Comparison of ENCODE assay signal across 11 cellular contexts in genomic region chr22:17726561-17727243, GRCh38. TPM values are rescaled to one million over a fixed set of nuclear protein-coding genes. Genes with fewer than 3 reads are reported as not detected.
DNase-seq lines count a peak whose midpoint lies in the region; ATAC-seq and TF ChIP-seq lines count a peak whose summit lies in the region.
"Had no signal": no experiment of that assay in that cellular context is flagged by ENCODE, and none has a peak within 500 bp of the region (broad histone marks: within the 10 kb centered on the region; RNA-seq: fewer than 3 reads in every experiment).

No MANE protein-coding gene starts in this region.

- peaks cover 35% of the 10 kb centered on the region for H3K4me1 ChIP-seq in cardiac muscle cell (ENCODE audit: low read depth)
- peaks cover 4% of the 10 kb centered on the region for H3K4me1 ChIP-seq in A673 (ENCODE audit: insufficient read depth, low read length, poor library complexity, severe bottlenecking)
- H3K4me1 ChIP-seq: pancreas had no signal

- H3K4me3 ChIP-seq in cardiac muscle cell (no peak overlapping the region), A673 (ENCODE audit: low read depth, low read length, poor library complexity, severe bottlenecking) (no peak overlapping the region)
- H3K4me3 ChIP-seq: pancreas had no signal

- TF ChIP-seq CTCF in cardiac muscle cell (IDR thresholded peaks at IDR 0.05; ENCODE audit: low read depth, low read length) (no peak), A673 (conservative IDR thresholded peaks at IDR 0.05; ENCODE audit: low read depth, low read length) (no peak)

- no TSS peak for BruUV-seq in A673 (replicated peaks; lab: Mats Ljungman, UMichigan)

- POLR2A ChIA-PET in A673 (lab: Charles Lee; ENCODE audit: low non-redundant PET), result no interaction called here

- no peak overlapping the region for H3K4me3 Mint-ChIP-seq in activated naive CD8-positive, alpha-beta T cell

- ATAC-seq in Right ventricle myocardium inferior, result no peak
- ATAC-seq in HG03039 (IDR thresholded peaks at IDR 0.05; ENCODE audit: unreplicated experiment), result no peak
- no peak for ATAC-seq in GM21737 (IDR thresholded peaks at IDR 0.05; ENCODE audit: unreplicated experiment)
- ATAC-seq: esophagus mucosa, pancreas had no signal

- H3K27me3 ChIP-seq in cardiac muscle cell, result no peaks in the 10 kb centered on the region
- no peaks in the 10 kb centered on the region for H3K27me3 ChIP-seq in A673 (replicated peaks; ENCODE audit: insufficient read depth, low read depth, low read length, poor library complexity)
- H3K27me3 ChIP-seq: pancreas had no signal

- peaks cover 16% of the 10 kb centered on the region for H3K4me1 Mint-ChIP-seq in activated naive CD8-positive, alpha-beta T cell (ENCODE audit: low read depth)

- no peaks in the 10 kb centered on the region for H3K27me3 Mint-ChIP-seq in activated naive CD8-positive, alpha-beta T cell

- peaks cover 2% of the 10 kb centered on the region for H3K36me3 Mint-ChIP-seq in activated naive CD8-positive, alpha-beta T cell

- intact Hi-C loops in Right ventricle myocardium inferior (cut with DNase I) (loop anchor here (2.0 kb wide), 1 partner anchor 168 kb away; no protein-coding TSS in a partner anchor), A673 (cut with micrococcal nuclease; ENCODE audit: unreplicated experiment) (no loop called here)

- CTCF ChIA-PET in A673 (lab: Charles Lee), result no interaction called here

- H3K27ac ChIP-seq in cardiac muscle cell, result peak overlapping the region; percentile 90
- H3K27ac ChIP-seq in A673 (ENCODE audit: low read depth, low read length, poor library complexity, severe bottlenecking), result no peak overlapping the region
- H3K27ac ChIP-seq: pancreas had no signal

- peak overlapping the region; percentile 65 for H3K27ac Mint-ChIP-seq in activated naive CD8-positive, alpha-beta T cell

- DNase-seq in cardiac muscle cell (ENCODE audit: low read depth in 1 of 2, low spot score in 1 of 2) (no peak), Right ventricle myocardium inferior (ENCODE audit: missing footprints) (no peak), hepatic stellate cell (ENCODE audit: low spot score) (peak; percentile 89), SW480 (ENCODE audit: low spot score) (no peak), A673 (ENCODE audit: low spot score) (no peak)
- DNase-seq: Calu3, pancreas had no signal

- H3K36me3 ChIP-seq in cardiac muscle cell (peaks cover 21% of the 10 kb centered on the region), A673 (ENCODE audit: insufficient read depth, low read length, poor library complexity, severe bottlenecking) (peaks cover 24% of the 10 kb centered on the region)

- H3K9me3 Mint-ChIP-seq in activated naive CD8-positive, alpha-beta T cell (ENCODE audit: low read depth), result no peaks in the 10 kb centered on the region

- no peaks in the 10 kb centered on the region for H3K9me3 ChIP-seq in cardiac muscle cell (ENCODE audit: low read depth)
- no peaks in the 10 kb centered on the region for H3K9me3 ChIP-seq in A673 (ENCODE audit: low read depth, low read length, poor library complexity, severe bottlenecking)
- H3K9me3 ChIP-seq: pancreas had no signal

RNA-seq across cellular contexts. Expression of gene BID, which starts 47.6 kb away (rescaled TPM):
- total RNA-seq in cardiac muscle cell, result 36.0 and 57.7 TPM in 2 replicates
- polyA plus RNA-seq in cardiac muscle cell, result 30.8 and 40.8 TPM in 2 replicates
- total RNA-seq in Right ventricle myocardium inferior, result 23.2 TPM
- total RNA-seq in A673 (2021), result 72.8 and 74.6 TPM in 2 replicates
